In genomic region chr6:122839477-122839876, GRCh38 we compare ENCODE assay signal across 9 cellular contexts. TPM values are rescaled to one million over a fixed set of nuclear protein-coding genes. Genes with fewer than 3 reads are reported as not detected.
DNase-seq lines count a peak whose midpoint lies in the region; ATAC-seq, FAIRE-seq and TF ChIP-seq lines count a peak whose summit lies in the region.
"Had no signal": no experiment of that assay in that cellular context is flagged by ENCODE, and none has a peak within 500 bp of the region (broad histone marks: within the 10 kb centered on the region; RNA-seq: fewer than 3 reads in every experiment).

No MANE protein-coding gene starts in this region.

- FAIRE-seq in D721Med (lab: Jason Lieb, UNC) = no peak
- FAIRE-seq: colon had no signal

- no peaks in the 10 kb centered on the region for H3K36me3 Mint-ChIP-seq in activated CD8-positive, alpha-beta T cell treated with anti-CD3 and anti-CD28 coated beads, Interleukin-2, amount 10 ng/mL, durations not matched to agents 7 days and 5 days (ENCODE audit: low read depth)
- H3K36me3 Mint-ChIP-seq in nephron (ENCODE audit: low read depth) = no peaks in the 10 kb centered on the region

- H3K9me3 ChIP-seq in esophagus muscularis mucosa (no peaks in the 10 kb centered on the region), tibial nerve (no peaks in the 10 kb centered on the region)

- H3K4me3 ChIP-seq in esophagus muscularis mucosa (no peak overlapping the region), tibial nerve (no peak overlapping the region)

- POLR2A ChIA-PET in activated CD8-positive, alpha-beta T cell treated with anti-CD3 and anti-CD28 coated beads, Interleukin-2, amount 10 ng/mL, durations not matched to agents 7 days and 5 days (lab: Charles Lee) = interaction anchor here (0.8 to 1.3 kb wide), 2 partner anchors 107 to 369 kb away, joined by 3 to 4 read pairs; no protein-coding TSS in a partner anchor

- H3K36me3 ChIP-seq in esophagus muscularis mucosa (no peaks in the 10 kb centered on the region), tibial nerve (no peaks in the 10 kb centered on the region)

- H3K27me3 ChIP-seq in esophagus muscularis mucosa (peaks cover 0 to 4% (median 0%) of the 10 kb centered on the region in 4 donors), tibial nerve (no peaks in the 10 kb centered on the region)

- intact Hi-C loops in esophagus muscularis mucosa (cut with DNase I) = loop anchor here (2.0 kb wide), 1 partner anchor 109 kb away; no protein-coding TSS in a partner anchor

- TF ChIP-seq EP300 in esophagus muscularis mucosa (IDR thresholded peaks at IDR 0.05) (no peak), tibial nerve (IDR thresholded peaks at IDR 0.05) (no peak)

- H3K27me3 Mint-ChIP-seq in activated CD8-positive, alpha-beta T cell treated with anti-CD3 and anti-CD28 coated beads, Interleukin-2, amount 10 ng/mL, durations not matched to agents 7 days and 5 days (ENCODE audit: low read depth) = peaks cover 5% of the 10 kb centered on the region
- H3K27me3 Mint-ChIP-seq in nephron (ENCODE audit: low read depth) = peaks cover 10% of the 10 kb centered on the region

- 7% methylated on average over 1 of the region's 1 CpG for WGBS in esophagus muscularis mucosa
- 0 to 8% methylated on average over 1 of the region's 1 CpG for WGBS in tibial nerve, 2 donors

- H3K4me1 Mint-ChIP-seq in activated CD8-positive, alpha-beta T cell treated with anti-CD3 and anti-CD28 coated beads, Interleukin-2, amount 10 ng/mL, durations not matched to agents 7 days and 5 days (ENCODE audit: low read depth) = no peaks in the 10 kb centered on the region
- H3K4me1 Mint-ChIP-seq in nephron = no peaks in the 10 kb centered on the region

- no peak overlapping the region for H3K27ac Mint-ChIP-seq in activated CD8-positive, alpha-beta T cell treated with anti-CD3 and anti-CD28 coated beads, Interleukin-2, amount 10 ng/mL, durations not matched to agents 7 days and 5 days
- H3K27ac Mint-ChIP-seq in nephron = no peak overlapping the region

- no peak overlapping the region for H3K4me3 Mint-ChIP-seq in activated CD8-positive, alpha-beta T cell treated with anti-CD3 and anti-CD28 coated beads, Interleukin-2, amount 10 ng/mL, durations not matched to agents 7 days and 5 days
- no peak overlapping the region for H3K4me3 Mint-ChIP-seq in nephron

- no peak for TF ChIP-seq POLR2A in esophagus muscularis mucosa (IDR thresholded peaks at IDR 0.05; ENCODE audit: low read depth)
- no peak for TF ChIP-seq POLR2A in tibial nerve (IDR thresholded peaks at IDR 0.05)

- CTCF ChIA-PET in activated CD8-positive, alpha-beta T cell treated with anti-CD3 and anti-CD28 coated beads, Interleukin-2, amount 10 ng/mL, durations not matched to agents 7 days and 5 days (lab: Charles Lee) = interaction anchor here (0.6 to 2.7 kb wide), 22 partner anchors 22 to 348 kb away, joined by 3 to 37 read pairs (median 4); partner anchors contain the start of gene SMPDL3A

- H3K9me3 Mint-ChIP-seq in activated CD8-positive, alpha-beta T cell treated with anti-CD3 and anti-CD28 coated beads, Interleukin-2, amount 10 ng/mL, durations not matched to agents 7 days and 5 days (ENCODE audit: insufficient read depth) = no peaks in the 10 kb centered on the region
- H3K9me3 Mint-ChIP-seq in nephron = no peaks in the 10 kb centered on the region

- H3K4me1 ChIP-seq in esophagus muscularis mucosa (no peaks in the 10 kb centered on the region), tibial nerve (no peaks in the 10 kb centered on the region)

- peak; percentile 49 for DNase-seq in D721Med (ENCODE audit: insufficient read length, low spot score)
- DNase-seq in NCI-H774 (lab: John Stamatoyannopoulos, UW) = peak; percentile 76
- peak; percentile 70 for DNase-seq in activated CD8-positive, alpha-beta T cell treated with anti-CD3 and anti-CD28 coated beads, Interleukin-2, amount 10 ng/mL, durations not matched to agents 7 days and 5 days
- no peak for DNase-seq in esophagus muscularis mucosa (ENCODE audit: extremely low spot score)
- peak; percentile 21 to 79 for DNase-seq in tibial nerve (ENCODE audit: low spot score in 2 of 2)

- H3K27ac ChIP-seq in esophagus muscularis mucosa (replicated peaks in 1 of 4) (no peak overlapping the region), tibial nerve (no peak overlapping the region)

- ATAC-seq in GM19395 (IDR thresholded peaks at IDR 0.05; ENCODE audit: unreplicated experiment) (peak; percentile 93), HG03469 (IDR thresholded peaks at IDR 0.05; ENCODE audit: unreplicated experiment) (peak; percentile 87)
- ATAC-seq in activated CD8-positive, alpha-beta T cell treated with anti-CD3 and anti-CD28 coated beads, Interleukin-2, amount 10 ng/mL, durations not matched to agents 7 days and 5 days = peak; percentile 60

- TF ChIP-seq CTCF in D721Med (IDR thresholded peaks at IDR 0.05; ENCODE audit: insufficient read depth, missing control alignments) (peak; percentile 79), esophagus muscularis mucosa (IDR thresholded peaks at IDR 0.05) (peak; percentile 68 to 74 (median 71)), nephron (IDR thresholded peaks at IDR 0.05; ENCODE audit: unreplicated experiment in 3 of 3) (peak; percentile 52 to 59 (median 53)), tibial nerve (IDR thresholded peaks at IDR 0.05) (peak; percentile 57 to 64 (median 62))

RNA-seq across cellular contexts. Expression of gene SMPDL3A, which starts 50.4 kb away (rescaled TPM):
- total RNA-seq in activated CD8-positive, alpha-beta T cell treated with anti-CD3 and anti-CD28 coated beads, Interleukin-2, amount 10 ng/mL, durations not matched to agents 7 days and 5 days = not detected
- total RNA-seq in esophagus muscularis mucosa = 10 to 100 TPM in 1 of 4 donors, 1 to 10 TPM in 3; 6.6 to 14.9 (median 7.4) TPM
- 10 to 100 TPM in 2 of 4 donors, 1 to 10 TPM in 2; 8.6 to 14.0 (median 10.5) TPM for total RNA-seq in tibial nerve

RNA-seq across cellular contexts. Expression of gene FABP7, which starts 60.0 kb away (rescaled TPM):
- not detected for total RNA-seq in activated CD8-positive, alpha-beta T cell treated with anti-CD3 and anti-CD28 coated beads, Interleukin-2, amount 10 ng/mL, durations not matched to agents 7 days and 5 days
- not detected for total RNA-seq in esophagus muscularis mucosa
- total RNA-seq in tibial nerve = not detected

Comparison
In these comparisons a context has a peak if more than half of its experiments do, and no peak if none do; other contexts are left out.
1. RNA of gene SMPDL3A, which starts 50.4 kb away (total RNA-seq): 8.6 to 14.0 TPM in tibial nerve and 6.6 to 14.9 TPM in esophagus muscularis mucosa; not detected in activated CD8-positive, alpha-beta T cell treated with anti-CD3 and anti-CD28 coated beads, Interleukin-2, amount 10 ng/mL, durations not matched to agents 7 days and 5 days; every median in the first group is over 4 times any median in the second.
2. Peak in every context shown above with its lines, with median percentiles within 50 percentile points of each other: CTCF ChIP-seq and ATAC-seq.